In the genomic region with DNA sequence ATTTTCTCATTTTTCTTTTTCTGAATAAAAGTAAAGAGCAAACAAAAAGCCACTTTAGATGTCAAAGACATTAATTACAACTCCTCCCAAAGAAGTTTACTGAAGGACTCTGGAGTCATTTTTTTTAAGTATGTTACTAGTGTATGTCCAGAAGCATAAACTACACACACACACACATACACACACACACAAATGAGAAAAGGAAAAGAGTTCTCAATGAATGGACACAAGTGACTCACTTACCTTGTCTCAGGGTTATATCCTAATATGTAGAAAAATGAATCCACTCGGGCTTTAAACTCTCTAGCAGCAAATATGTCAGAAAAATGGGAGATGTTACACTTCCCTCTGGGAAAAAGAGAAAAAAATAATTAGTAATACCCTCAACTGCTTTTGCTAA, we compare ENCODE assay signal across 15 cellular contexts.
DNase-seq lines count a peak whose midpoint lies in the region; ATAC-seq and TF ChIP-seq lines count a peak whose summit lies in the region.
"Had no signal": no experiment of that assay in that cellular context is flagged by ENCODE, and none has a peak within 500 bp of the region (broad histone marks: within the 10 kb centered on the region; RNA-seq: fewer than 3 reads in every experiment).

No MANE protein-coding gene starts in this region.

- H3K27ac ChIP-seq in lower lobe of right lung = no peak overlapping the region

- peaks cover 8 to 24% of the 10 kb centered on the region in 2 donors for H3K4me1 Mint-ChIP-seq in natural killer cell treated with Interleukin-12 subunit alpha and Interleukin-12 subunit beta and Interleukin-15 and Interleukin-18, amount 100 ng/mL, for 72 hours (ENCODE audit: low read depth in 2 of 2)
- H3K4me1 Mint-ChIP-seq in natural killer cell (no peaks in the 10 kb centered on the region), brain (peaks cover 13% of the 10 kb centered on the region)

- TF ChIP-seq CTCF in natural killer cell (IDR thresholded peaks at IDR 0.05) (no peak), brain (conservative IDR thresholded peaks at IDR 0.05) (no peak), omental fat pad (IDR thresholded peaks at IDR 0.05) (no peak), lower lobe of right lung (IDR thresholded peaks at IDR 0.05) (no peak)

- peak overlapping the region; percentile 58 to 62 for H3K27ac Mint-ChIP-seq in natural killer cell treated with Interleukin-12 subunit alpha and Interleukin-12 subunit beta and Interleukin-15 and Interleukin-18, amount 100 ng/mL, for 72 hours
- no peak overlapping the region for H3K27ac Mint-ChIP-seq in natural killer cell
- peak overlapping the region in 3 of 5 experiments; percentile 35 to 87 (median 79) for H3K27ac Mint-ChIP-seq in brain

- no peaks in the 10 kb centered on the region for H3K9me3 ChIP-seq in lower lobe of right lung

- no peak for ATAC-seq in natural killer cell treated with Interleukin-12 subunit alpha and Interleukin-12 subunit beta and Interleukin-15 and Interleukin-18, amount 100 ng/mL, for 72 hours
- ATAC-seq in natural killer cell (no peak), omental fat pad (ENCODE audit: low FRiP score) (peak; percentile 13), HG03045 (IDR thresholded peaks at IDR 0.05; ENCODE audit: unreplicated experiment) (no peak), lower lobe of right lung (no peak)

- H3K36me3 ChIP-seq in lower lobe of right lung = peaks cover 16% of the 10 kb centered on the region

- no peak overlapping the region for H3K4me3 ChIP-seq in lower lobe of right lung

- H3K27me3 ChIP-seq in lower lobe of right lung (ENCODE audit: low read depth) = no peaks in the 10 kb centered on the region

- no peak for DNase-seq in natural killer cell treated with Interleukin-12 subunit alpha and Interleukin-12 subunit beta and Interleukin-15 and Interleukin-18, amount 100 ng/mL, for 72 hours (ENCODE audit: low spot score)
- DNase-seq in natural killer cell (no peak), omental fat pad (ENCODE audit: low spot score) (no peak), AG08396 (ENCODE audit: low spot score) (no peak), lower lobe of right lung (no peak)
- no peak for DNase-seq in NK-92 treated with Interleukin-12 subunit alpha and Interleukin-12 subunit beta, amount 100 ng/mL, for 24 hours (lab: John Stamatoyannopoulos, UW)
- DNase-seq: AML-193; anterior cingulate cortex; effector CD8-positive, alpha-beta T cell; glutamatergic neuron; left cardiac atrium; naive B cell; NCI-H2171 treated with DMSO at 0.1 percent for 48 hours had no signal

- intact Hi-C loops in natural killer cell (cut with micrococcal nuclease) = no loop called here
- intact Hi-C loops in lower lobe of right lung (cut with DNase I) = no loop called here

- peaks cover 13% of the 10 kb centered on the region for H3K36me3 Mint-ChIP-seq in natural killer cell treated with Interleukin-12 subunit alpha and Interleukin-12 subunit beta and Interleukin-15 and Interleukin-18, amount 100 ng/mL, for 72 hours
- H3K36me3 Mint-ChIP-seq in natural killer cell (peaks cover 22% of the 10 kb centered on the region), brain (peaks cover 60% of the 10 kb centered on the region)

- no peaks in the 10 kb centered on the region for H3K27me3 Mint-ChIP-seq in natural killer cell treated with Interleukin-12 subunit alpha and Interleukin-12 subunit beta and Interleukin-15 and Interleukin-18, amount 100 ng/mL, for 72 hours
- H3K27me3 Mint-ChIP-seq in natural killer cell (ENCODE audit: low read depth in 2 of 2) (no peaks in the 10 kb centered on the region), brain (no peaks in the 10 kb centered on the region)
- H3K27me3 Mint-ChIP-seq: naive B cell had no signal

- H3K4me3 Mint-ChIP-seq in natural killer cell treated with Interleukin-12 subunit alpha and Interleukin-12 subunit beta and Interleukin-15 and Interleukin-18, amount 100 ng/mL, for 72 hours = no peak overlapping the region
- H3K4me3 Mint-ChIP-seq in natural killer cell (no peak overlapping the region), brain (no peak overlapping the region)
- H3K4me3 Mint-ChIP-seq: naive B cell had no signal

- H3K9me3 Mint-ChIP-seq in natural killer cell treated with Interleukin-12 subunit alpha and Interleukin-12 subunit beta and Interleukin-15 and Interleukin-18, amount 100 ng/mL, for 72 hours = no peaks in the 10 kb centered on the region
- no peaks in the 10 kb centered on the region for H3K9me3 Mint-ChIP-seq in natural killer cell
- peaks cover 9 to 14% (median 10%) of the 10 kb centered on the region in 5 experiments for H3K9me3 Mint-ChIP-seq in brain

- peaks cover 18% of the 10 kb centered on the region for H3K4me1 ChIP-seq in lower lobe of right lung

Comparison
In these comparisons a context has a peak if more than half of its experiments do, and no peak if none do; other contexts are left out.
1. H3K27ac Mint-ChIP-seq: peak in natural killer cell treated with Interleukin-12 subunit alpha and Interleukin-12 subunit beta and Interleukin-15 and Interleukin-18, amount 100 ng/mL, for 72 hours (2 of 2) and brain (3 of 5); none in natural killer cell (0 of 2).